In genomic region chr3:187808466-187809291, GRCh38 we compare ENCODE assay signal across 8 cellular contexts.
DNase-seq lines count a peak whose midpoint lies in the region; ATAC-seq and TF ChIP-seq lines count a peak whose summit lies in the region.

No MANE protein-coding gene starts in this region.

- in situ Hi-C loops in G401 (cut with HindIII; ENCODE audit: low sequenced_read_pairs) = no loop called here

- no peaks in the 10 kb centered on the region for H3K79me2 ChIP-seq in parathyroid adenoma

- no peaks in the 10 kb centered on the region for H3K9me3 ChIP-seq in parathyroid adenoma (ENCODE audit: control insufficient read depth, low read length)

- H3K27ac ChIP-seq in parathyroid adenoma = no peak overlapping the region

- no peak overlapping the region for H3K9ac ChIP-seq in parathyroid adenoma

- H3K4me1 ChIP-seq in parathyroid adenoma = peaks cover 9% of the 10 kb centered on the region

- H3K4me3 ChIP-seq in epithelial cell of esophagus (ENCODE audit: low read length) (peak overlapping the region; percentile 12), parathyroid adenoma (ENCODE audit: low read depth, low read length) (no peak overlapping the region)

- H3K36me3 ChIP-seq in parathyroid adenoma (ENCODE audit: control insufficient read depth, insufficient read depth, low read length) = no peaks in the 10 kb centered on the region

- H3K27me3 ChIP-seq in parathyroid adenoma (ENCODE audit: control insufficient read depth, insufficient read depth, low read length) = no peaks in the 10 kb centered on the region

- ATAC-seq in HG02852 (IDR thresholded peaks at IDR 0.05; ENCODE audit: unreplicated experiment) = no peak

- DNase-seq in G401 (ENCODE audit: low spot score) (peak; percentile 23), NCI-H69 (lab: John Stamatoyannopoulos, UW) (peak; percentile 84), epithelial cell of esophagus (ENCODE audit: low read depth) (peak; percentile 88), AG08395 (ENCODE audit: low spot score) (no peak)
- DNase-seq in stimulated activated naive CD4-positive, alpha-beta T cell (lab: John Stamatoyannopoulos, UW) = no peak
- no peak for DNase-seq in activated T-cell treated with anti-CD3 and anti-CD28 coated beads, Interleukin-2, amount 50 U/mL, for 1 hour

- peak overlapping the region; percentile 6 for H3K4me2 ChIP-seq in parathyroid adenoma (ENCODE audit: low read length)

- TF ChIP-seq CTCF in epithelial cell of esophagus (IDR thresholded peaks at IDR 0.05; ENCODE audit: insufficient read depth, low read depth, low read length, missing control alignments) (peak; percentile 20), parathyroid adenoma (IDR thresholded peaks at IDR 0.05) (no peak)

- peak overlapping the region; percentile 33 for H2AFZ ChIP-seq in parathyroid adenoma

Comparison
In these comparisons a context has a peak if more than half of its experiments do, and no peak if none do; other contexts are left out.
1. DNase-seq: peak in G401 (single experiment), NCI-H69 (single experiment) and epithelial cell of esophagus (single experiment); none in AG08395 (single experiment), stimulated activated naive CD4-positive, alpha-beta T cell (0 of 6) and activated T-cell treated with anti-CD3 and anti-CD28 coated beads, Interleukin-2, amount 50 U/mL, for 1 hour (single experiment).